1 cellular context compared by ENCODE assay signal in genomic region chr19:7629347-7630054, GRCh38.
TF ChIP-seq lines count a peak whose summit lies in the region.

A gene with protein sequence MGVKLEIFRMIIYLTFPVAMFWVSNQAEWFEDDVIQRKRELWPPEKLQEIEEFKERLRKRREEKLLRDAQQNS (plus strand): TSS chr19:7629793. CDS start chr19:7629834, 41 bp downstream.
XAB2 (minus strand) TSS chr19:7629545; CDS start chr19:7629527, 18 bp downstream.

TF ChIP-seq in liver, 16 proteins besides CTCF, POLR2A, EP300 and RAD21 (continued from another document):
- peak; percentile 42 for TF ChIP-seq NR2F2 (IDR thresholded peaks at IDR 0.05)
- no peak for TF ChIP-seq JUND (IDR thresholded peaks at IDR 0.05)
- TF ChIP-seq GABPA (IDR thresholded peaks at IDR 0.05 in 1 of 2, conservative IDR thresholded peaks at IDR 0.05 in 1 of 2) = peak; percentile 81 to 97
- TF ChIP-seq RXRA (IDR thresholded peaks at IDR 0.05) = peak in 1 of 2 donors; percentile 24
- TF ChIP-seq SP1 (IDR thresholded peaks at IDR 0.05) = peak; percentile 99
- TF ChIP-seq FOXA2 (IDR thresholded peaks at IDR 0.05) = peak; percentile 86
